18 cellular contexts compared by ENCODE assay signal in the genomic region with DNA sequence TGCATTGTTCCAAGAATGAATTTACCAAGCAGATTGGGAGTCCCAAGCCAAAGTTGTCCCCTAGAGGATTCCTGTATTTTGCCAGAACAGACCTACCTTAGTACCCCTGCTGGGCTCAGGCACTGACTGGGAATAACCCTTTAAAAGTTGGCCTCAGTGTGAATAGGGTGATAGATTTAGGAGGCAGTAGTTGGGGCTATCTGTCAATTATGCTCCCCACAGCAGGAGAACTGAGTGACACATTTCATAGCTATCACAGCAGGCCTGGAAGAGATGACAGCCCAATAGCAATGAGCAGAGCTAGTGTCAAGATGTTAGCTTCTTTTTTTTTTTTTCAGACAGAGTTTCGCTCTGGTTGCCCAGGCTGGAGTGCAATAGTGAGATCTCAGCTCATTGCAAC. TPM values are rescaled to one million over a fixed set of nuclear protein-coding genes. Genes with fewer than 3 reads are reported as not detected.
DNase-seq lines count a peak whose midpoint lies in the region; ATAC-seq and TF ChIP-seq lines count a peak whose summit lies in the region.
"Had no signal": no experiment of that assay in that cellular context is flagged by ENCODE, and none has a peak within 500 bp of the region (broad histone marks: within the 10 kb centered on the region; RNA-seq: fewer than 3 reads in every experiment).

No MANE protein-coding gene starts in this region.

- H3K9me3 Mint-ChIP-seq in WTC11: peaks cover 5% of the 10 kb centered on the region; the same call in 1 of the 2 replicates

- H2AK5ac ChIP-seq in mesendoderm (ENCODE audit: low read length): no peak overlapping the region
- no peak overlapping the region for H2AK5ac ChIP-seq in neuronal stem cell (ENCODE audit: low read depth, low read length)

- H3K9me3 ChIP-seq in neuronal stem cell (replicated peaks in 1 of 2; ENCODE audit: control insufficient read depth in 2 of 2, insufficient read depth in 1 of 2, low read depth in 1 of 2, low read length in 2 of 2): no peaks in the 10 kb centered on the region
- no peaks in the 10 kb centered on the region for H3K9me3 ChIP-seq in testis
- H3K9me3 ChIP-seq: Caco-2 had no signal

- no peak for TF ChIP-seq POLR2A in testis (IDR thresholded peaks at IDR 0.05)

- H3K18ac ChIP-seq in mesendoderm (ENCODE audit: low read length) (no peak overlapping the region), neuronal stem cell (ENCODE audit: low read length) (peak overlapping the region; percentile 71)

- no peak overlapping the region for H3K4me3 Mint-ChIP-seq in WTC11
- H3K4me3 Mint-ChIP-seq: B cell; CD4-positive, CD25-positive, alpha-beta regulatory T cell; CD8-positive, alpha-beta T cell had no signal

- WGBS in mesendoderm (ENCODE audit: extremely low coverage, insufficient coverage, low lambda C conversion rate): no CpG with 5 or more reads among the region's 1 CpG
- no CpG with 5 or more reads among the region's 1 CpG for WGBS in neuronal stem cell (ENCODE audit: extremely low coverage in 2 of 2, insufficient read length in 2 of 2, insufficient replicate concordance in 1 of 2), 2 donors
- 92 to 100% methylated on average over 1 of the region's 1 CpG for WGBS in testis, 2 donors

- H3K4me2 ChIP-seq in mesendoderm (ENCODE audit: low read length) (no peak overlapping the region), neuronal stem cell (ENCODE audit: insufficient read depth, low read length, poor library complexity, severe bottlenecking) (no peak overlapping the region)
- H3K4me2 ChIP-seq: BLaER1 had no signal

- H4K8ac ChIP-seq in mesendoderm (ENCODE audit: low read depth, low read length) (no peak overlapping the region), neuronal stem cell (ENCODE audit: low read depth, low read length) (no peak overlapping the region)

- POLR2A ChIA-PET in HEK293T (lab: Yijun Ruan, JAX): no interaction called here
- POLR2A ChIA-PET in WTC11 (lab: Charles Lee): no interaction called here

- no peaks in the 10 kb centered on the region for H3K36me3 ChIP-seq in mesendoderm (ENCODE audit: control insufficient read depth, insufficient read depth, low read length)
- H3K36me3 ChIP-seq in neuronal stem cell (replicated peaks in 1 of 2; ENCODE audit: control insufficient read depth in 2 of 2, insufficient read depth in 2 of 2, low read length in 2 of 2): no peaks in the 10 kb centered on the region
- no peaks in the 10 kb centered on the region for H3K36me3 ChIP-seq in testis (ENCODE audit: low read depth, missing control alignments)
- H3K36me3 ChIP-seq: BLaER1 had no signal

- H2BK12ac ChIP-seq in neuronal stem cell (ENCODE audit: low read length): no peak overlapping the region

- intact Hi-C loops in testis (cut with DNase I; ENCODE audit: low total_unique reads): no loop called here

- CTCF ChIA-PET in HEK293T (lab: Yijun Ruan, JAX) (no interaction called here), WTC11 (lab: Charles Lee) (no interaction called here)

- no peak for DNase-seq in HEK293T (ENCODE audit: extremely low spot score)
- no peak for DNase-seq in WTC11 (ENCODE audit: low spot score)
- DNase-seq in mesendoderm: peak; percentile 86
- no peak for DNase-seq in neuronal stem cell (ENCODE audit: low spot score)
- DNase-seq in hepatic stellate cell (ENCODE audit: low spot score): no peak
- DNase-seq in NCI-H69 (lab: John Stamatoyannopoulos, UW): no peak
- DNase-seq in testis: no peak
- DNase-seq: Caco-2; CD4-positive, CD25-positive, alpha-beta regulatory T cell; DMS153; DND-41; H7; HCEC 1CT had no signal

- H2BK120ac ChIP-seq in mesendoderm (ENCODE audit: low read depth, low read length): no peak overlapping the region
- no peak overlapping the region for H2BK120ac ChIP-seq in neuronal stem cell (ENCODE audit: low read depth, low read length)

- H3K9ac ChIP-seq in mesendoderm (ENCODE audit: low read length): no peak overlapping the region
- no peak overlapping the region for H3K9ac ChIP-seq in neuronal stem cell (ENCODE audit: low read depth, low read length, poor library complexity)
- H3K9ac ChIP-seq: BLaER1 had no signal

- H3K79me1 ChIP-seq in mesendoderm (ENCODE audit: low read length): no peaks in the 10 kb centered on the region
- no peaks in the 10 kb centered on the region for H3K79me1 ChIP-seq in neuronal stem cell (ENCODE audit: low read depth, low read length)

- H3K27me3 Mint-ChIP-seq in WTC11 (ENCODE audit: low read depth): no peaks in the 10 kb centered on the region

- no peak overlapping the region for H3K27ac Mint-ChIP-seq in WTC11
- H3K27ac Mint-ChIP-seq: B cell; CD4-positive, CD25-positive, alpha-beta regulatory T cell; CD8-positive, alpha-beta T cell had no signal

- H3K36me3 Mint-ChIP-seq in WTC11: no peaks in the 10 kb centered on the region
- H3K36me3 Mint-ChIP-seq: CD4-positive, CD25-positive, alpha-beta regulatory T cell; CD8-positive, alpha-beta T cell had no signal

- H4K91ac ChIP-seq in neuronal stem cell (ENCODE audit: low read depth, low read length, poor library complexity): no peak overlapping the region

- TF ChIP-seq CTCF in WTC11 (IDR thresholded peaks at IDR 0.05) (no peak), testis (IDR thresholded peaks at IDR 0.05) (no peak)

- H2BK5ac ChIP-seq in mesendoderm (ENCODE audit: low read length) (no peak overlapping the region), neuronal stem cell (ENCODE audit: low read length) (no peak overlapping the region)

- H3K27me3 ChIP-seq in mesendoderm (ENCODE audit: insufficient read depth, low read length, poor library complexity) (no peaks in the 10 kb centered on the region), neuronal stem cell (ENCODE audit: control insufficient read depth in 3 of 3, insufficient read depth in 3 of 3, low read depth in 1 of 3, low read length in 3 of 3) (no peaks in the 10 kb centered on the region), testis (no peaks in the 10 kb centered on the region)
- H3K27me3 ChIP-seq: BLaER1 had no signal

- no peak overlapping the region for H3K4me3 ChIP-seq in mesendoderm (ENCODE audit: low read length)
- H3K4me3 ChIP-seq in neuronal stem cell (ENCODE audit: low read length in 2 of 2): no peak overlapping the region
- no peak overlapping the region for H3K4me3 ChIP-seq in testis
- H3K4me3 ChIP-seq: BLaER1 had no signal

- no peak overlapping the region for H2AFZ ChIP-seq in neuronal stem cell (ENCODE audit: low read length)

- peaks cover 27% of the 10 kb centered on the region for H3K4me1 Mint-ChIP-seq in WTC11
- H3K4me1 Mint-ChIP-seq: B cell; CD4-positive, CD25-positive, alpha-beta regulatory T cell had no signal

- ATAC-seq in WTC11 (peak; percentile 36; the same call in 1 of the 2 replicates), GM18873 (IDR thresholded peaks at IDR 0.05; ENCODE audit: low FRiP score, unreplicated experiment) (no peak)
- ATAC-seq: CD8-positive, alpha-beta T cell had no signal

- no peaks in the 10 kb centered on the region for H3K79me2 ChIP-seq in mesendoderm (ENCODE audit: control insufficient read depth, insufficient read depth, low read length)

- no peak overlapping the region for H2BK15ac ChIP-seq in mesendoderm (replicated peaks; ENCODE audit: low read depth)
- no peak overlapping the region for H2BK15ac ChIP-seq in neuronal stem cell (ENCODE audit: low read length)

- no peak overlapping the region for H3K56ac ChIP-seq in mesendoderm (ENCODE audit: low read length)

- H3K27ac ChIP-seq in mesendoderm (ENCODE audit: low read depth, low read length) (no peak overlapping the region), neuronal stem cell (replicated peaks; ENCODE audit: low read length) (no peak overlapping the region), testis (no peak overlapping the region)
- H3K27ac ChIP-seq: BLaER1, C4-2B had no signal

- H4K5ac ChIP-seq in mesendoderm (ENCODE audit: low read length): no peak overlapping the region

- H3K4me1 ChIP-seq in mesendoderm (ENCODE audit: control insufficient read depth, low read depth, low read length): peaks cover 6% of the 10 kb centered on the region
- peaks cover 0 to 8% of the 10 kb centered on the region in 2 donors for H3K4me1 ChIP-seq in neuronal stem cell (ENCODE audit: control insufficient read depth in 2 of 2, insufficient read depth in 1 of 2, low read depth in 1 of 2, low read length in 2 of 2)
- peaks cover 13% of the 10 kb centered on the region for H3K4me1 ChIP-seq in testis
- H3K4me1 ChIP-seq: BLaER1, Caco-2 had no signal

- no peak overlapping the region for H3K14ac ChIP-seq in neuronal stem cell (ENCODE audit: low read length)

- H3K23ac ChIP-seq in mesendoderm (ENCODE audit: low read length): no peak overlapping the region
- no peak overlapping the region for H3K23ac ChIP-seq in neuronal stem cell (ENCODE audit: low read depth, low read length, poor library complexity)

- H3K4ac ChIP-seq in mesendoderm (ENCODE audit: low read depth, low read length) (no peak overlapping the region), neuronal stem cell (ENCODE audit: low read length) (no peak overlapping the region)

TF ChIP-seq in HEK293T, 16 proteins besides CTCF, POLR2A, EP300 and RAD21 (continues in another document):
- no peak for TF ChIP-seq HDGF (IDR thresholded peaks at IDR 0.05; ENCODE audit: borderline replicate concordance)
- no peak for TF ChIP-seq FOXK2 (IDR thresholded peaks at IDR 0.05)
- TF ChIP-seq ZNF384 (IDR thresholded peaks at IDR 0.05): peak; percentile 26; the same call in 1 of the 2 replicates

TF ChIP-seq in WTC11, 78 proteins besides CTCF, POLR2A, EP300 and RAD21 (continues in another document):
- TF ChIP-seq ATF1 (CRISPR knock-in tag; IDR thresholded peaks at IDR 0.05) (no peak), TEAD4 (CRISPR knock-in tag; IDR thresholded peaks at IDR 0.05) (no peak), JAZF1 (CRISPR knock-in tag; IDR thresholded peaks at IDR 0.05) (no peak), IRF2 (CRISPR knock-in tag; IDR thresholded peaks at IDR 0.05; ENCODE audit: borderline replicate concordance, low read depth) (no peak), CREB1 (CRISPR knock-in tag; IDR thresholded peaks at IDR 0.05) (no peak)
- TF ChIP-seq, protein P1, sequence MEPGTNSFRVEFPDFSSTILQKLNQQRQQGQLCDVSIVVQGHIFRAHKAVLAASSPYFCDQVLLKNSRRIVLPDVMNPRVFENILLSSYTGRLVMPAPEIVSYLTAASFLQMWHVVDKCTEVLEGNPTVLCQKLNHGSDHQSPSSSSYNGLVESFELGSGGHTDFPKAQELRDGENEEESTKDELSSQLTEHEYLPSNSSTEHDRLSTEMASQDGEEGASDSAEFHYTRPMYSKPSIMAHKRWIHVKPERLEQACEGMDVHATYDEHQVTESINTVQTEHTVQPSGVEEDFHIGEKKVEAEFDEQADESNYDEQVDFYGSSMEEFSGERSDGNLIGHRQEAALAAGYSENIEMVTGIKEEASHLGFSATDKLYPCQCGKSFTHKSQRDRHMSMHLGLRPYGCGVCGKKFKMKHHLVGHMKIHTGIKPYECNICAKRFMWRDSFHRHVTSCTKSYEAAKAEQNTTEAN (CRISPR knock-in tag; IDR thresholded peaks at IDR 0.05): no peak

RNA-seq across cellular contexts. Expression of a gene that starts 14.3 kb away (rescaled TPM):
- total RNA-seq in WTC11 (2021) (61.9 to 72.8 TPM (median 68.8 TPM) in 3 replicates), testis (10 to 100 TPM; 39.3 to 42.6 TPM)
- 18.2 TPM for polyA plus RNA-seq in mesendoderm (2013, experiment 1 of 2)
- 17.9 TPM for polyA plus RNA-seq in mesendoderm (2013, experiment 2 of 2)
- polyA plus RNA-seq in neuronal stem cell (2013, experiment 1 of 2): 20.3 TPM
- polyA plus RNA-seq in neuronal stem cell (2013, experiment 2 of 2): 20.1 TPM
- polyA plus RNA-seq in testis (ENCODE audit: insufficient read depth, low read depth, low replicate concordance): 11.5 TPM
